Comparison of ENCODE assay signal across 1 cellular context in the genomic region with DNA sequence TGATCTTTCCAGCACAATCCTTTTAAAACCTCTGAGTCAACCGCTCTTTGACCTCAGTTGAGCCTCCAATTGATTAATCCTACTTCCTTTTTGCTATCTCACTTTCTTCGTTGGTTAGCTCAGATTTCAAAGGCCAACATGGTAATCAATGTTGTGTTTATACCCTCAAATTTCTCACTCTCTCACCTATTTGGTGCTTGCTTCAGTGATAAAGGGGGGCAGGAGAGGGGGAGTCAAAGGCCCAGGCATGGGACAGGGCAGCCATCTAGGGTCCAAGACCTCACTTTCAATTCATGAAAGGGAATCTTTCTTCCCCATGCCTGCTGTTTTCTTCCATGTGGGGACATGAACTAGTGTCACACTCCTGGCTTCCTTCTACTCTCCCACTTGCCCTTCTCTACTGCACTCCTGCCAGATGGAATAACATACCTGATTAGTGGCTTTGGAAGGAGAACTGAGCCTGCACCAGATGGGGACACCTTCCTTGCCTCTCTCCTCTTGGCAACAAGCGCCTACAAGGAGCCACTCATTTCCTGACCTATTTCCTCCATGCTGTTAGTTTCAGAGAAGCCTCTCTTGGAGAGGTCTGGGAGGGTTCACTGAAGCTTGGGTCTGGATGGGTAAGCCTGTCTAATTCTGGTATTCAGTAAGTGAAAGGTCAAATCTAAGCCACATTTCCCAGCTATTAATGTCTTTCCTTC.
TF ChIP-seq lines count a peak whose summit lies in the region.

No MANE protein-coding gene starts in this region.

TF ChIP-seq in HepG2, 621 proteins besides CTCF, POLR2A, EP300 and RAD21 (continued from another document and continues in another):
- TF ChIP-seq, protein P1, sequence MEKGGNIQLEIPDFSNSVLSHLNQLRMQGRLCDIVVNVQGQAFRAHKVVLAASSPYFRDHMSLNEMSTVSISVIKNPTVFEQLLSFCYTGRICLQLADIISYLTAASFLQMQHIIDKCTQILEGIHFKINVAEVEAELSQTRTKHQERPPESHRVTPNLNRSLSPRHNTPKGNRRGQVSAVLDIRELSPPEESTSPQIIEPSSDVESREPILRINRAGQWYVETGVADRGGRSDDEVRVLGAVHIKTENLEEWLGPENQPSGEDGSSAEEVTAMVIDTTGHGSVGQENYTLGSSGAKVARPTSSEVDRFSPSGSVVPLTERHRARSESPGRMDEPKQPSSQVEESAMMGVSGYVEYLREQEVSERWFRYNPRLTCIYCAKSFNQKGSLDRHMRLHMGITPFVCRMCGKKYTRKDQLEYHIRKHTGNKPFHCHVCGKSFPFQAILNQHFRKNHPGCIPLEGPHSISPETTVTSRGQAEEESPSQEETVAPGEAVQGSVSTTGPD (CRISPR knock-in tag; IDR thresholded peaks at IDR 0.05), result no peak
- TF ChIP-seq PATZ1 (CRISPR knock-in tag; IDR thresholded peaks at IDR 0.05) (0 out of 2 replicates have a peak, but pooled peaks have one; percentile 2), ZBTB39 (CRISPR knock-in tag; IDR thresholded peaks at IDR 0.05) (no peak), TGIF2 (CRISPR knock-in tag; IDR thresholded peaks at IDR 0.05) (0 out of 2 replicates have a peak, but pooled peaks have one; percentile 73), DPF2 (CRISPR knock-in tag; IDR thresholded peaks at IDR 0.05; ENCODE audit: borderline replicate concordance, low read depth) (peak; percentile 66; the same call in 1 of the 2 replicates), CREB1 (IDR thresholded peaks at IDR 0.05) (no peak), CREB1 (CRISPR knock-in tag; IDR thresholded peaks at IDR 0.05) (0 out of 2 replicates have a peak, but pooled peaks have one; percentile 25), CCAR2 (optimal IDR thresholded peaks at IDR 0.05; ENCODE audit: low read depth, low read length) (peak; percentile 73), ARID4A (CRISPR knock-in tag; IDR thresholded peaks at IDR 0.05; ENCODE audit: borderline replicate concordance) (0 out of 2 replicates have a peak, but pooled peaks have one; percentile 26), POLR2AphosphoS5 (IDR thresholded peaks at IDR 0.05; ENCODE audit: low read depth, low read length) (0 out of 2 replicates have a peak, but pooled peaks have one; percentile 17), ZNF652 (CRISPR knock-in tag; IDR thresholded peaks at IDR 0.05; ENCODE audit: borderline replicate concordance, low read depth) (no peak), BRD4 (CRISPR knock-in tag; IDR thresholded peaks at IDR 0.05) (no peak), ZNF772 (CRISPR knock-in tag; IDR thresholded peaks at IDR 0.05) (no peak), ZNF501 (CRISPR knock-in tag; IDR thresholded peaks at IDR 0.05) (no peak), HBP1 (CRISPR knock-in tag; IDR thresholded peaks at IDR 0.05; ENCODE audit: low read depth) (no peak), GABPA (IDR thresholded peaks at IDR 0.05; ENCODE audit: low read depth, low read length) (no peak), GABPA (CRISPR knock-in tag; IDR thresholded peaks at IDR 0.05; ENCODE audit: low read depth) (peak; percentile 70; the same call in 1 of the 2 replicates), TEAD3 (CRISPR knock-in tag; optimal IDR thresholded peaks at IDR 0.05; ENCODE audit: borderline replicate concordance) (peak; percentile 26), TSC22D2 (CRISPR knock-in tag; IDR thresholded peaks at IDR 0.05; ENCODE audit: borderline replicate concordance) (no peak), JUN (CRISPR knock-in tag; IDR thresholded peaks at IDR 0.05) (peak; percentile 52; the same call in 1 of the 2 replicates), FOXA3 (CRISPR knock-in tag; IDR thresholded peaks at IDR 0.05) (peak; percentile 49), ZNF10 (CRISPR knock-in tag; IDR thresholded peaks at IDR 0.05; ENCODE audit: borderline replicate concordance, low read depth) (no peak), NR1H2 (CRISPR knock-in tag; IDR thresholded peaks at IDR 0.05; ENCODE audit: borderline replicate concordance, low read depth) (no peak), MED8 (CRISPR knock-in tag; IDR thresholded peaks at IDR 0.05; ENCODE audit: insufficient replicate concordance) (peak; percentile 82), KDM6A (CRISPR knock-in tag; IDR thresholded peaks at IDR 0.05; ENCODE audit: low read depth) (0 out of 2 replicates have a peak, but pooled peaks have one; percentile 46), FUBP1 (CRISPR knock-in tag; IDR thresholded peaks at IDR 0.05; ENCODE audit: borderline replicate concordance) (no peak), FOXP1 (IDR thresholded peaks at IDR 0.05) (no peak), FOXP1 (CRISPR knock-in tag; IDR thresholded peaks at IDR 0.05) (peak; percentile 82), ZNF33A (CRISPR knock-in tag; IDR thresholded peaks at IDR 0.05; ENCODE audit: borderline replicate concordance) (no peak), ZMYM3 (CRISPR knock-in tag; IDR thresholded peaks at IDR 0.05) (peak; percentile 68; the same call in 1 of the 2 replicates), SIN3B (IDR thresholded peaks at IDR 0.05; ENCODE audit: low read length) (no peak), ZNF17 (CRISPR knock-in tag; IDR thresholded peaks at IDR 0.05) (no peak), ZNF644 (CRISPR knock-in tag; IDR thresholded peaks at IDR 0.05; ENCODE audit: low read depth) (peak; percentile 65; the same call in 1 of the 2 replicates), PHF20 (CRISPR knock-in tag; IDR thresholded peaks at IDR 0.05) (no peak), BORCS8-MEF2B (CRISPR knock-in tag; IDR thresholded peaks at IDR 0.05) (no peak), ARNTL (CRISPR knock-in tag; IDR thresholded peaks at IDR 0.05) (0 out of 2 replicates have a peak, but pooled peaks have one; percentile 53), ZNF558 (CRISPR knock-in tag; IDR thresholded peaks at IDR 0.05; ENCODE audit: borderline replicate concordance) (no peak), DNMT3B (CRISPR knock-in tag; conservative IDR thresholded peaks at IDR 0.05) (0 out of 2 replicates have a peak, but pooled peaks have one; percentile 31), STAT5B (CRISPR knock-in tag; IDR thresholded peaks at IDR 0.05) (no peak), ZNF225 (CRISPR knock-in tag; IDR thresholded peaks at IDR 0.05) (no peak), ZSCAN29 (CRISPR knock-in tag; conservative IDR thresholded peaks at IDR 0.05) (no peak), SAFB2 (CRISPR knock-in tag; IDR thresholded peaks at IDR 0.05; ENCODE audit: borderline replicate concordance, low read depth) (no peak), MBD4 (IDR thresholded peaks at IDR 0.05; ENCODE audit: borderline replicate concordance, low read length) (peak; percentile 55; the same call in 1 of the 2 replicates), ATF1 (CRISPR knock-in tag; IDR thresholded peaks at IDR 0.05) (peak; percentile 57; the same call in 1 of the 2 replicates), ZNF788 (CRISPR knock-in tag; IDR thresholded peaks at IDR 0.05; ENCODE audit: borderline replicate concordance) (no peak)
- TF ChIP-seq, protein P2, sequence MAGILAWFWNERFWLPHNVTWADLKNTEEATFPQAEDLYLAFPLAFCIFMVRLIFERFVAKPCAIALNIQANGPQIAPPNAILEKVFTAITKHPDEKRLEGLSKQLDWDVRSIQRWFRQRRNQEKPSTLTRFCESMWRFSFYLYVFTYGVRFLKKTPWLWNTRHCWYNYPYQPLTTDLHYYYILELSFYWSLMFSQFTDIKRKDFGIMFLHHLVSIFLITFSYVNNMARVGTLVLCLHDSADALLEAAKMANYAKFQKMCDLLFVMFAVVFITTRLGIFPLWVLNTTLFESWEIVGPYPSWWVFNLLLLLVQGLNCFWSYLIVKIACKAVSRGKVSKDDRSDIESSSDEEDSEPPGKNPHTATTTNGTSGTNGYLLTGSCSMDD (CRISPR knock-in tag; IDR thresholded peaks at IDR 0.05), result no peak
- TF ChIP-seq, protein P3, sequence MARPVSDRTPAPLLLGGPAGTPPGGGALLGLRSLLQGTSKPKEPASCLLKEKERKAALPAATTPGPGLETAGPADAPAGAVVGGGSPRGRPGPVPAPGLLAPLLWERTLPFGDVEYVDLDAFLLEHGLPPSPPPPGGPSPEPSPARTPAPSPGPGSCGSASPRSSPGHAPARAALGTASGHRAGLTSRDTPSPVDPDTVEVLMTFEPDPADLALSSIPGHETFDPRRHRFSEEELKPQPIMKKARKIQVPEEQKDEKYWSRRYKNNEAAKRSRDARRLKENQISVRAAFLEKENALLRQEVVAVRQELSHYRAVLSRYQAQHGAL (CRISPR knock-in tag; IDR thresholded peaks at IDR 0.05; ENCODE audit: not compliant biosample characterization), result no peak
- TF ChIP-seq, protein P4, sequence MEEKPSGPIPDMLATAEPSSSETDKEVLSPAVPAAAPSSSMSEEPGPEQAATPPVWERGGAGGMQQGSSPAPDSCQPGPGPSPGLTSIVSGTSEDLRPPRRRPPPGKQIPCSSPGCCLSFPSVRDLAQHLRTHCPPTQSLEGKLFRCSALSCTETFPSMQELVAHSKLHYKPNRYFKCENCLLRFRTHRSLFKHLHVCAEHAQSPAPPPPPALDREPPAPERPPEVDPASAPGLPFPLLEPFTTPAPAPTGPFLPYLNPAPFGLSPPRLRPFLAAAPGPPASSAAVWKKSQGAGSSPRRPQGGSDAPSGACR (CRISPR knock-in tag; IDR thresholded peaks at IDR 0.05), result peak; percentile 61; the same call in 1 of the 2 replicates
